In genomic region chr11:75566763-75567279, GRCh38 we compare ENCODE assay signal across 18 cellular contexts. TPM values are rescaled to one million over a fixed set of nuclear protein-coding genes. Genes with fewer than 3 reads are reported as not detected.
A peak's percentile ranks its signal among the peaks of the same experiment; 100 is the strongest.
DNase-seq lines count a peak whose midpoint lies in the region; ATAC-seq, FAIRE-seq and TF ChIP-seq lines count a peak whose summit lies in the region.
"Had no signal": no experiment of that assay in that cellular context is flagged by ENCODE, and none has a peak within 500 bp of the region (broad histone marks: within the 10 kb centered on the region; RNA-seq: fewer than 3 reads in every experiment).

No MANE protein-coding gene starts in this region.

- H3K4ac ChIP-seq in mesenchymal stem cell (ENCODE audit: low read depth in 1 of 2, low read length in 2 of 2) = no peak overlapping the region

- H3K27me3 Mint-ChIP-seq in chondrocyte (ENCODE audit: low read depth) (no peaks in the 10 kb centered on the region), nephron progenitor cell (ENCODE audit: low read depth, poor library complexity) (peaks cover 9% of the 10 kb centered on the region)
- no peaks in the 10 kb centered on the region for H3K27me3 Mint-ChIP-seq in activated CD8-positive, alpha-beta T cell treated with anti-CD3 and anti-CD28 coated beads for 36 hours

- H3K4me2 ChIP-seq in mesenchymal stem cell (ENCODE audit: low read length, poor library complexity, severe bottlenecking) = no peak overlapping the region

- H3K27ac Mint-ChIP-seq in chondrocyte (ENCODE audit: unreplicated experiment) = peak overlapping the region; percentile 55
- H3K27ac Mint-ChIP-seq in activated CD8-positive, alpha-beta T cell treated with anti-CD3 and anti-CD28 coated beads for 36 hours = no peak overlapping the region
- H3K27ac Mint-ChIP-seq in nephron progenitor cell = no peak overlapping the region
- H3K27ac Mint-ChIP-seq: CD14-positive monocyte had no signal

- H3K4me1 Mint-ChIP-seq in chondrocyte (ENCODE audit: low read depth) = peaks cover 47% of the 10 kb centered on the region
- H3K4me1 Mint-ChIP-seq in activated CD8-positive, alpha-beta T cell treated with anti-CD3 and anti-CD28 coated beads for 36 hours (ENCODE audit: low read depth) = peaks cover 24% of the 10 kb centered on the region
- peaks cover 42% of the 10 kb centered on the region for H3K4me1 Mint-ChIP-seq in nephron progenitor cell

- no peak for TF ChIP-seq CTCF in cardiac muscle cell (IDR thresholded peaks at IDR 0.05; ENCODE audit: low read depth, low read length)
- TF ChIP-seq CTCF in chondrocyte (IDR thresholded peaks at IDR 0.05) = no peak
- no peak for TF ChIP-seq CTCF in activated CD8-positive, alpha-beta T cell treated with anti-CD3 and anti-CD28 coated beads for 36 hours (IDR thresholded peaks at IDR 0.05)
- TF ChIP-seq CTCF in nephron progenitor cell (IDR thresholded peaks at IDR 0.05) = no peak

- H2BK120ac ChIP-seq in mesenchymal stem cell (ENCODE audit: low read depth, low read length) = no peak overlapping the region

- no peak overlapping the region for H2BK15ac ChIP-seq in mesenchymal stem cell (ENCODE audit: low read depth, poor library complexity, severe bottlenecking)

- H3K18ac ChIP-seq in mesenchymal stem cell (ENCODE audit: low read depth in 1 of 2, low read length in 2 of 2) = no peak overlapping the region

- peak overlapping the region; percentile 95 for H3K9ac ChIP-seq in mesenchymal stem cell (ENCODE audit: low read length)

- H3K36me3 ChIP-seq in cardiac muscle cell (peaks cover 57% of the 10 kb centered on the region), mesenchymal stem cell (ENCODE audit: control insufficient read depth in 1 of 2, insufficient read depth in 2 of 2, low read depth in 1 of 2, low read length in 2 of 2) (peaks cover 54 to 62% of the 10 kb centered on the region in 2 experiments)

- peaks cover 45% of the 10 kb centered on the region for H3K36me3 Mint-ChIP-seq in chondrocyte (ENCODE audit: low read depth)
- H3K36me3 Mint-ChIP-seq in activated CD8-positive, alpha-beta T cell treated with anti-CD3 and anti-CD28 coated beads for 36 hours (ENCODE audit: low read depth) = peaks cover 11% of the 10 kb centered on the region
- peaks cover 38% of the 10 kb centered on the region for H3K36me3 Mint-ChIP-seq in nephron progenitor cell (ENCODE audit: low read depth)

- no peak overlapping the region for H3K4me3 ChIP-seq in cardiac muscle cell
- H3K4me3 ChIP-seq in mesenchymal stem cell (ENCODE audit: insufficient read depth in 1 of 2, low read depth in 1 of 2, low read length in 2 of 2) = peak overlapping the region in 1 of 2 experiments; percentile 86
- H3K4me3 ChIP-seq: HAP-1 had no signal

- POLR2A ChIA-PET in activated CD8-positive, alpha-beta T cell treated with anti-CD3 and anti-CD28 coated beads for 36 hours (lab: Charles Lee) = interaction anchor here (1.4 kb wide), 1 partner anchor 17 kb away, joined by 4 read pairs; no protein-coding TSS in a partner anchor

- H2AFZ ChIP-seq in mesenchymal stem cell (ENCODE audit: low read depth, low read length) = no peak overlapping the region

- H3K4me1 ChIP-seq in cardiac muscle cell (ENCODE audit: low read depth) (peaks cover 14% of the 10 kb centered on the region), mesenchymal stem cell (ENCODE audit: control insufficient read depth, insufficient read depth, low read depth, low read length) (peaks cover 45% of the 10 kb centered on the region)

- DNase-seq in cardiac muscle cell (ENCODE audit: low read depth in 1 of 2, low spot score in 1 of 2) (no peak), cardiac septum (ENCODE audit: low spot score) (no peak), chondrocyte (ENCODE audit: low spot score) (no peak), mesenchymal stem cell (no peak), T1000 (lab: John Stamatoyannopoulos, UW) (no peak), nephron progenitor cell (no peak), RCC 7860 (ENCODE audit: low spot score) (no peak)
- DNase-seq in activated CD8-positive, alpha-beta T cell treated with anti-CD3 and anti-CD28 coated beads for 36 hours = no peak
- DNase-seq: DMS53, Karpas-422, NCI-H1105 treated with DMSO at 0.1 percent for 48 hours, NCI-H187 treated with DMSO at 0.1 percent for 48 hours, NCI-H446, NCI-H748 treated with DMSO at 0.1 percent for 48 hours had no signal

- no peak overlapping the region for H2BK5ac ChIP-seq in mesenchymal stem cell (ENCODE audit: low read depth, low read length, poor library complexity, severe bottlenecking)

- ATAC-seq in activated CD8-positive, alpha-beta T cell treated with anti-CD3 and anti-CD28 coated beads for 36 hours = no peak
- ATAC-seq: Panc1 had no signal

- H4K8ac ChIP-seq in mesenchymal stem cell (ENCODE audit: low read length) = no peak overlapping the region

- 96% methylated on average over 30 of the region's 34 CpGs for WGBS in mesenchymal stem cell

- H3K27ac ChIP-seq in cardiac muscle cell = peak overlapping the region; percentile 32
- H3K27ac ChIP-seq in mesenchymal stem cell (ENCODE audit: low read length, poor library complexity, severe bottlenecking) = peak overlapping the region; percentile 17

- no peak overlapping the region for H3K14ac ChIP-seq in mesenchymal stem cell (ENCODE audit: low read length in 2 of 2)

- H2AK5ac ChIP-seq in mesenchymal stem cell (ENCODE audit: low read length, severe bottlenecking) = peak overlapping the region; percentile 41

- no peak overlapping the region for H2BK12ac ChIP-seq in mesenchymal stem cell (ENCODE audit: low read length in 2 of 2)

- H4K91ac ChIP-seq in mesenchymal stem cell (ENCODE audit: low read length) = no peak overlapping the region

- intact Hi-C loops in cardiac septum (cut with DNase I) = no loop called here
- intact Hi-C loops in activated CD8-positive, alpha-beta T cell treated with anti-CD3 and anti-CD28 coated beads for 36 hours (cut with micrococcal nuclease) = no loop called here

- no peaks in the 10 kb centered on the region for H3K9me3 ChIP-seq in cardiac muscle cell (ENCODE audit: low read depth)
- no peaks in the 10 kb centered on the region for H3K9me3 ChIP-seq in mesenchymal stem cell (ENCODE audit: control insufficient read depth, low read length)
- H3K9me3 ChIP-seq: HAP-1 had no signal

- peaks cover 16% of the 10 kb centered on the region for H3K79me1 ChIP-seq in mesenchymal stem cell (replicated peaks; ENCODE audit: low read length, poor library complexity, severe bottlenecking)

- no peak overlapping the region for H3K23ac ChIP-seq in mesenchymal stem cell (ENCODE audit: low read length in 2 of 2)

- H3K27me3 ChIP-seq in cardiac muscle cell = no peaks in the 10 kb centered on the region
- no peaks in the 10 kb centered on the region for H3K27me3 ChIP-seq in mesenchymal stem cell (ENCODE audit: control insufficient read depth in 1 of 2, insufficient read depth in 1 of 2, low read length in 2 of 2)

- CTCF ChIA-PET in activated CD8-positive, alpha-beta T cell treated with anti-CD3 and anti-CD28 coated beads for 36 hours (lab: Charles Lee) = interaction anchor here (1.1 to 4.1 kb wide), 5 partner anchors 11 to 122 kb away, joined by 3 to 22 read pairs (median 4); no protein-coding TSS in a partner anchor

- H3K4me3 Mint-ChIP-seq in chondrocyte (ENCODE audit: unreplicated experiment) (peak overlapping the region; percentile 6), nephron progenitor cell (no peak overlapping the region)
- no peak overlapping the region for H3K4me3 Mint-ChIP-seq in activated CD8-positive, alpha-beta T cell treated with anti-CD3 and anti-CD28 coated beads for 36 hours
- H3K4me3 Mint-ChIP-seq: CD14-positive monocyte had no signal

- H3K9me3 Mint-ChIP-seq in chondrocyte (ENCODE audit: low read depth) = no peaks in the 10 kb centered on the region
- no peaks in the 10 kb centered on the region for H3K9me3 Mint-ChIP-seq in activated CD8-positive, alpha-beta T cell treated with anti-CD3 and anti-CD28 coated beads for 36 hours
- no peaks in the 10 kb centered on the region for H3K9me3 Mint-ChIP-seq in nephron progenitor cell
- H3K9me3 Mint-ChIP-seq: CD14-positive monocyte had no signal

- no peak for FAIRE-seq in RCC 7860 (lab: Jason Lieb, UNC)
- FAIRE-seq: A204.1 had no signal

RNA-seq across cellular contexts. Expression of gene SERPINH1, which starts 4.8 kb away (rescaled TPM):
- total RNA-seq in cardiac muscle cell (955 and 1,181 TPM in 2 replicates), cardiac septum (133 TPM), chondrocyte (1,000 to 1,204 TPM (median 1,170 TPM) in 3 replicates)
- 441 and 444 TPM in 2 replicates for polyA plus RNA-seq in cardiac muscle cell
- polyA plus RNA-seq in mesenchymal stem cell (2013, experiment 1 of 2) = 896 TPM
- polyA plus RNA-seq in mesenchymal stem cell (2013, experiment 2 of 2) = 870 TPM
- 10 to 100 TPM; 15.7 to 17.7 TPM for total RNA-seq in activated CD8-positive, alpha-beta T cell treated with anti-CD3 and anti-CD28 coated beads for 36 hours

RNA-seq across cellular contexts. Expression of gene GDPD5, which starts 41.1 kb away (rescaled TPM):
- total RNA-seq in cardiac muscle cell (5.8 and 19.4 TPM in 2 replicates), cardiac septum (6.9 TPM), chondrocyte (8.9 to 12.6 TPM (median 11.3 TPM) in 3 replicates)
- 6.6 and 16.6 TPM in 2 replicates for polyA plus RNA-seq in cardiac muscle cell
- polyA plus RNA-seq in mesenchymal stem cell (2013, experiment 1 of 2) = 1.8 TPM
- polyA plus RNA-seq in mesenchymal stem cell (2013, experiment 2 of 2) = 1.4 TPM
- 10 to 100 TPM in 1 of 2 experiments, 1 to 10 TPM in 1; 7.8 to 11.0 TPM for total RNA-seq in activated CD8-positive, alpha-beta T cell treated with anti-CD3 and anti-CD28 coated beads for 36 hours
